27 cellular contexts compared by ENCODE assay signal in the genomic region with DNA sequence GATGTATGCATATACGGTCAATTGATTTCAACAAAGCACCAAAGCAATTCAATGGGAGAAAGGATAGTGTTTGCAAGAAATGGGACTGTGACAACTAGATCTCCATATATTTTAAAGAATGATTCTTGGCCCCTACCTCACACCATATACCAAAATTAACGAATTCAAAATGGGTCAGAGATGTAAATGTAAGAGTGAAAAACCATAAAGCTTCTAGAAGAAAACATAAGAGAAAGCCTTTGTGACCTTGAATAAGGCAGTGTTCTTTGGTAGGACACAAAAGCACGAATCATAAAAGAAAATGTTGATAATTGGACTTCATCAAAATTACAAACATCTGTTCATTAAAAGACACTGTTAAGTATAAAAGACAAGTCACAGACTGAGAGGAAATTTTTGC. TPM values are rescaled to one million over a fixed set of nuclear protein-coding genes. Genes with fewer than 3 reads are reported as not detected.
DNase-seq lines count a peak whose midpoint lies in the region; ATAC-seq and TF ChIP-seq lines count a peak whose summit lies in the region.
"Had no signal": no experiment of that assay in that cellular context is flagged by ENCODE, and none has a peak within 500 bp of the region (broad histone marks: within the 10 kb centered on the region; RNA-seq: fewer than 3 reads in every experiment).

No MANE protein-coding gene starts in this region.

- POLR2A ChIA-PET in HEK293 (lab: Yijun Ruan, JAX) = no interaction called here

- no peaks in the 10 kb centered on the region for H3K79me2 ChIP-seq in ACC112 (ENCODE audit: control insufficient read depth, insufficient read depth, low read length, unreplicated experiment)

- H2AFZ ChIP-seq in ACC112 (ENCODE audit: low read length, unreplicated experiment) = no peak overlapping the region
- H2AFZ ChIP-seq: GM23338 had no signal

- TF ChIP-seq CTCF in HEK293 (tag by site-specific recombination; IDR thresholded peaks at IDR 0.05) (no peak), ascending aorta (IDR thresholded peaks at IDR 0.05) (no peak), neutrophil (IDR thresholded peaks at IDR 0.05) (no peak)

- CTCF ChIA-PET in HEK293 (lab: Yijun Ruan, JAX) = interaction anchor here (0.6 to 1.8 kb wide), 5 partner anchors 11 to 214 kb away, joined by 3 to 7 read pairs (median 3); no protein-coding TSS in a partner anchor

- no peak for DNase-seq in ascending aorta (ENCODE audit: low spot score in 2 of 2)
- no peak for DNase-seq in stimulated activated naive CD8-positive, alpha-beta T cell treated with anti-CD3 and anti-CD28 coated beads, Interleukin-15, Interleukin-2, amounts not matched to agents 100 U/mL and 50 U/mL, for 24 hours
- DNase-seq: activated CD4-positive, alpha-beta T cell treated with anti-CD3 and anti-CD28 coated beads for 36 hours; activated CD8-positive, alpha-beta T cell treated with anti-CD3 and anti-CD28 coated beads, Interleukin-2, amount 10 ng/mL, durations not matched to agents 7 days and 5 days; activated naive CD4-positive, alpha-beta T cell treated with anti-CD3 and anti-CD28 coated beads, Interleukin-2, amount 50 U/mL, for 16 hours; DND-41; hippocampal formation; KBM-7; NCI-H1092 treated with DMSO at 0.1 percent for 48 hours; NCI-H1930; NCI-H510A; nephron progenitor cell; pancreas; retina; stimulated activated naive CD4-positive, alpha-beta T cell; upper lobe of right lung had no signal

- H3K9me3 ChIP-seq in HEK293 (ENCODE audit: control insufficient read depth, insufficient read depth, low read depth, low read length) (no peaks in the 10 kb centered on the region), ascending aorta (no peaks in the 10 kb centered on the region), neutrophil (no peaks in the 10 kb centered on the region)
- H3K9me3 ChIP-seq: pancreas, suprapubic skin, upper lobe of right lung had no signal

- peaks cover 3% of the 10 kb centered on the region; the same call in 1 of the 2 replicates for H3K36me3 ChIP-seq in ACC112 (ENCODE audit: insufficient read depth, low read length)
- no peaks in the 10 kb centered on the region for H3K36me3 ChIP-seq in HEK293 (ENCODE audit: control insufficient read depth in 2 of 2, insufficient read depth in 1 of 2, low read length in 2 of 2)
- no peaks in the 10 kb centered on the region for H3K36me3 ChIP-seq in ascending aorta
- no peaks in the 10 kb centered on the region for H3K36me3 ChIP-seq in neutrophil
- H3K36me3 ChIP-seq: pancreas, suprapubic skin, upper lobe of right lung had no signal

- H3K4me3 ChIP-seq in ACC112 (ENCODE audit: low read depth, low read length) = no peak overlapping the region
- no peak overlapping the region for H3K4me3 ChIP-seq in HEK293 (ENCODE audit: low read depth, low read length)
- no peak overlapping the region for H3K4me3 ChIP-seq in ascending aorta
- no peak overlapping the region for H3K4me3 ChIP-seq in neutrophil (ENCODE audit: low read depth in 1 of 2, low read length in 1 of 2)
- H3K4me3 ChIP-seq: GM23338, pancreas, skin epidermis, suprapubic skin, upper lobe of right lung had no signal

- peak overlapping the region; percentile 66 for H3K27ac ChIP-seq in ACC112 (ENCODE audit: low read depth, low read length)
- H3K27ac ChIP-seq in HEK293 (ENCODE audit: extremely low read depth, low read depth, low read length) = no peak overlapping the region
- H3K27ac ChIP-seq in ascending aorta = peak overlapping the region; percentile 7 to 42
- H3K27ac ChIP-seq in neutrophil = peak overlapping the region; percentile 93
- H3K27ac ChIP-seq: suprapubic skin, upper lobe of right lung had no signal

- H3K27me3 ChIP-seq in ACC112 (ENCODE audit: insufficient read depth, low read length) = no peaks in the 10 kb centered on the region
- no peaks in the 10 kb centered on the region for H3K27me3 ChIP-seq in ascending aorta
- H3K27me3 ChIP-seq in neutrophil = no peaks in the 10 kb centered on the region
- H3K27me3 ChIP-seq: pancreas, suprapubic skin, upper lobe of right lung had no signal

- ATAC-seq in GM21528 (IDR thresholded peaks at IDR 0.05; ENCODE audit: low FRiP score, unreplicated experiment) = no peak
- ATAC-seq in GM18520 (IDR thresholded peaks at IDR 0.05; ENCODE audit: unreplicated experiment) = no peak
- no peak for ATAC-seq in HG03135 (IDR thresholded peaks at IDR 0.05; ENCODE audit: unreplicated experiment)
- no peak for ATAC-seq in stimulated activated naive CD8-positive, alpha-beta T cell treated with anti-CD3 and anti-CD28 coated beads, Interleukin-15, Interleukin-2, amounts not matched to agents 100 U/mL and 50 U/mL, for 24 hours
- ATAC-seq: activated CD4-positive, alpha-beta T cell treated with anti-CD3 and anti-CD28 coated beads for 36 hours; activated CD8-positive, alpha-beta T cell treated with anti-CD3 and anti-CD28 coated beads, Interleukin-2, amount 10 ng/mL, durations not matched to agents 7 days and 5 days; activated T-helper 17 cell treated with anti-CD3 and anti-CD28 coated beads, Interleukin-2, amount 50 U/mL, for 72 hours; GM23338; upper lobe of right lung had no signal

- intact Hi-C loops in ascending aorta (cut with DNase I) = loop anchor here (5.0 to 10.0 kb wide), 2 partner anchors 114 to 282 kb away; a partner anchor contains a TSS

- peaks cover 52% of the 10 kb centered on the region for H3K4me1 ChIP-seq in ACC112 (ENCODE audit: control insufficient read depth, insufficient read depth, low read length, unreplicated experiment)
- peaks cover 6% of the 10 kb centered on the region for H3K4me1 ChIP-seq in HEK293 (ENCODE audit: control insufficient read depth, insufficient read depth, low read length)
- H3K4me1 ChIP-seq in ascending aorta = peaks cover 12 to 55% of the 10 kb centered on the region in 2 donors
- peaks cover 73 to 74% of the 10 kb centered on the region in 2 experiments for H3K4me1 ChIP-seq in neutrophil (ENCODE audit: control insufficient read depth in 1 of 2, insufficient read depth in 1 of 2, low read depth in 1 of 2, low read length in 1 of 2)

TF ChIP-seq in HEK293, 187 proteins besides CTCF, POLR2A, EP300 and RAD21:
- TF ChIP-seq, protein P1, sequence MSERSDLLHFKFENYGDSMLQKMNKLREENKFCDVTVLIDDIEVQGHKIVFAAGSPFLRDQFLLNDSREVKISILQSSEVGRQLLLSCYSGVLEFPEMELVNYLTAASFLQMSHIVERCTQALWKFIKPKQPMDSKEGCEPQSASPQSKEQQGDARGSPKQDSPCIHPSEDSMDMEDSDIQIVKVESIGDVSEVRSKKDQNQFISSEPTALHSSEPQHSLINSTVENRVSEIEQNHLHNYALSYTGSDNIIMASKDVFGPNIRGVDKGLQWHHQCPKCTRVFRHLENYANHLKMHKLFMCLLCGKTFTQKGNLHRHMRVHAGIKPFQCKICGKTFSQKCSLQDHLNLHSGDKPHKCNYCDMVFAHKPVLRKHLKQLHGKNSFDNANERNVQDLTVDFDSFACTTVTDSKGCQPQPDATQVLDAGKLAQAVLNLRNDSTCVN (tag by site-specific recombination; optimal IDR thresholded peaks at IDR 0.05) = no peak
- no peak for TF ChIP-seq ZNF37A (tag by site-specific recombination; IDR thresholded peaks at IDR 0.05)
- no peak for TF ChIP-seq ZIC2 (tag by site-specific recombination; IDR thresholded peaks at IDR 0.05)
- TF ChIP-seq, protein P2, sequence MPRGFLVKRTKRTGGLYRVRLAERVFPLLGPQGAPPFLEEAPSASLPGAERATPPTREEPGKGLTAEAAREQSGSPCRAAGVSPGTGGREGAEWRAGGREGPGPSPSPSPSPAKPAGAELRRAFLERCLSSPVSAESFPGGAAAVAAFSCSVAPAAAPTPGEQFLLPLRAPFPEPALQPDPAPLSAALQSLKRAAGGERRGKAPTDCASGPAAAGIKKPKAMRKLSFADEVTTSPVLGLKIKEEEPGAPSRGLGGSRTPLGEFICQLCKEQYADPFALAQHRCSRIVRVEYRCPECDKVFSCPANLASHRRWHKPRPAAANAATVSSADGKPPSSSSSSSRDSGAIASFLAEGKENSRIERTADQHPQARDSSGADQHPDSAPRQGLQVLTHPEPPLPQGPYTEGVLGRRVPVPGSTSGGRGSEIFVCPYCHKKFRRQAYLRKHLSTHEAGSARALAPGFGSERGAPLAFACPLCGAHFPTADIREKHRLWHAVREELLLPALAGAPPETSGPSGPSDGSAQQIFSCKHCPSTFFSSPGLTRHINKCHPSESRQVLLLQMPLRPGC (tag by site-specific recombination; IDR thresholded peaks at IDR 0.05) = no peak
- no peak for TF ChIP-seq SCRT1 (tag by site-specific recombination; IDR thresholded peaks at IDR 0.05; ENCODE audit: borderline replicate concordance)
- peak; percentile 92 for TF ChIP-seq SETDB1 (IDR thresholded peaks at IDR 0.05; ENCODE audit: insufficient read length, low read length)
- TF ChIP-seq, protein P3, sequence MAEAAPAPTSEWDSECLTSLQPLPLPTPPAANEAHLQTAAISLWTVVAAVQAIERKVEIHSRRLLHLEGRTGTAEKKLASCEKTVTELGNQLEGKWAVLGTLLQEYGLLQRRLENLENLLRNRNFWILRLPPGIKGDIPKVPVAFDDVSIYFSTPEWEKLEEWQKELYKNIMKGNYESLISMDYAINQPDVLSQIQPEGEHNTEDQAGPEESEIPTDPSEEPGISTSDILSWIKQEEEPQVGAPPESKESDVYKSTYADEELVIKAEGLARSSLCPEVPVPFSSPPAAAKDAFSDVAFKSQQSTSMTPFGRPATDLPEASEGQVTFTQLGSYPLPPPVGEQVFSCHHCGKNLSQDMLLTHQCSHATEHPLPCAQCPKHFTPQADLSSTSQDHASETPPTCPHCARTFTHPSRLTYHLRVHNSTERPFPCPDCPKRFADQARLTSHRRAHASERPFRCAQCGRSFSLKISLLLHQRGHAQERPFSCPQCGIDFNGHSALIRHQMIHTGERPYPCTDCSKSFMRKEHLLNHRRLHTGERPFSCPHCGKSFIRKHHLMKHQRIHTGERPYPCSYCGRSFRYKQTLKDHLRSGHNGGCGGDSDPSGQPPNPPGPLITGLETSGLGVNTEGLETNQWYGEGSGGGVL (tag by site-specific recombination; IDR thresholded peaks at IDR 0.05) = no peak

RNA-seq across cellular contexts. Expression of a gene that starts 5.0 kb away (rescaled TPM):
- not detected for total RNA-seq in ascending aorta
- total RNA-seq: activated CD4-positive, alpha-beta T cell treated with anti-CD3 and anti-CD28 coated beads for 36 hours; activated CD8-positive, alpha-beta T cell treated with anti-CD3 and anti-CD28 coated beads, Interleukin-2, amount 10 ng/mL, durations not matched to agents 7 days and 5 days; activated T-helper 17 cell treated with anti-CD3 and anti-CD28 coated beads, Interleukin-2, amount 50 U/mL, for 72 hours; B cell; upper lobe of right lung had no signal

RNA-seq across cellular contexts. Expression of a gene that starts 25.4 kb away (rescaled TPM):
- total RNA-seq in ascending aorta = 47.7 TPM
